Comparison of ENCODE assay signal across 13 cellular contexts in the genomic region with DNA sequence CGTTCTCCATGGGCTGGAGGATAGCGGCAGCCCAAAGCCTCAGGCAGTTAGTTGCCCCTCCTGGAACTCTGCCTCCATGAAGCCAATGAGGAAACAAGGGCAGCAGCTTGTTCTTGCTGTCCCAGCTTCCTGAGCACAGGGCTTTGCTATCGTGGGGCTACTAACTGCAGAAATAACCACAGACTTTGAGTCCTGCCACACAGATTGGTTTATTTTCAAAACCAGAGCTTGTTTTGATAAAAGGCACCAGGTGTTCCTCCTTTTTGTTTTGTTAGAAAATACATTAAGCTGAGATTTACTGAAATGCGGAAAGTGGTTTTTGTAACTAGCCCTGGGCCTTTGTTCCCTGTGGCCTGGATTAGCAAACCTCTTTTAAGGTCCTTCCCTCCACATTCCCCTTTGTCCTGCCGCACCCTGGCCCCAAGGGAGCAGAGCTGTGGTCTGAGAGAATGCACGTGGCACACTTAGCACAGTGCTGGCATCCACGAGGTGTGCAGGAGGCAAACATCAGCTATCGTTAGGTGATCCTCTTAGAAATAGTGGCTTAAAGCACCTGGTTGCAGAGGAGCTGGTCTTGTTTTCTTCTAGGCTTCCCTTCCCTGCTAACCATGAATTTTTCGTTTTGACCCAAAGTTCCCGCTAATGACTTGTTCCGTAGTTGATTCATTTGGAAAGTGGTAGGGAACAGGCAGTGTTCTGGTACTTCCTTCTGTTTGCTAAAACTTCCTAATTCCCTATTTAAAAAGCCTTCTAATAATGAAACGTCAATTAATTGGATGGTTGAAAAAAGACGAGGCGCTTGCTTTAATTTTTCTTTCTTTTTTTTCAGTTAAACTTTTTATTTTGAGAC. TPM values are rescaled to one million over a fixed set of nuclear protein-coding genes. Genes with fewer than 3 reads are reported as not detected.
DNase-seq lines count a peak whose midpoint lies in the region; ATAC-seq lines count a peak whose summit lies in the region.
"Had no signal": no experiment of that assay in that cellular context is flagged by ENCODE, and none has a peak within 500 bp of the region (broad histone marks: within the 10 kb centered on the region; RNA-seq: fewer than 3 reads in every experiment).

No MANE protein-coding gene starts in this region.

- DNase-seq in Right ventricle myocardium superior, result no peak
- DNase-seq in cardiac septum (ENCODE audit: low spot score), result no peak
- DNase-seq in SK-N-DZ (ENCODE audit: low spot score), result no peak
- no peak for DNase-seq in activated T-helper 2 cell treated with anti-CD3 and anti-CD28 coated beads, Interferon-gamma antibody, Interleukin-2, Interleukin-4, amounts not matched to agents 10 μg/mL and 5 μg/mL and 100 μg/mL, durations not matched to agents 14 hours and 24 hours and 36 hours (ENCODE audit: low spot score)
- no peak for DNase-seq in stimulated activated CD8-positive, alpha-beta memory T cell treated with anti-CD3 and anti-CD28 coated beads, Interleukin-4, amount 100 ng/mL, for 48 hours
- DNase-seq: activated CD8-positive, alpha-beta memory T cell treated with anti-CD3 and anti-CD28 coated beads, Interleukin-2, amount 10 ng/mL, durations not matched to agents 7 days and 5 days; effector CD8-positive, alpha-beta T cell; IMR-90; kidney glomerular epithelial cell had no signal

- peak overlapping the region; percentile 49 to 67 for H3K9ac ChIP-seq in mucosa of rectum (ENCODE audit: low read depth in 1 of 2, low read length in 2 of 2)

- peaks cover 25 to 53% of the 10 kb centered on the region in 2 donors for H3K4me1 ChIP-seq in mucosa of rectum (ENCODE audit: control insufficient read depth in 2 of 2, insufficient read depth in 2 of 2, low read length in 2 of 2)

- ATAC-seq in Right ventricle myocardium superior (ENCODE audit: poor library complexity) (peak; percentile 51), HG02642 (IDR thresholded peaks at IDR 0.05; ENCODE audit: poor library complexity, unreplicated experiment) (no peak)
- ATAC-seq: activated CD8-positive, alpha-beta memory T cell treated with anti-CD3 and anti-CD28 coated beads, Interleukin-2, amount 10 ng/mL, durations not matched to agents 7 days and 5 days had no signal

- no peak overlapping the region for H3K4me3 Mint-ChIP-seq in activated T-helper 2 cell treated with anti-CD3 and anti-CD28 coated beads, Interferon-gamma antibody, Interleukin-2, Interleukin-4, amounts not matched to agents 10 μg/mL and 5 μg/mL and 100 μg/mL, durations not matched to agents 14 hours and 24 hours and 36 hours (ENCODE audit: low read depth)
- H3K4me3 Mint-ChIP-seq: activated CD8-positive, alpha-beta memory T cell treated with anti-CD3 and anti-CD28 coated beads, Interleukin-2, amount 10 ng/mL, durations not matched to agents 7 days and 5 days had no signal

- H3K9me3 ChIP-seq in mucosa of rectum (ENCODE audit: control insufficient read depth in 2 of 2, low read length in 2 of 2), result no peaks in the 10 kb centered on the region
- H3K9me3 ChIP-seq: SJSA1 had no signal

- peaks cover 12% of the 10 kb centered on the region for H3K9me3 Mint-ChIP-seq in activated T-helper 2 cell treated with anti-CD3 and anti-CD28 coated beads, Interferon-gamma antibody, Interleukin-2, Interleukin-4, amounts not matched to agents 10 μg/mL and 5 μg/mL and 100 μg/mL, durations not matched to agents 14 hours and 24 hours and 36 hours

- H3K27ac Mint-ChIP-seq in activated T-helper 2 cell treated with anti-CD3 and anti-CD28 coated beads, Interferon-gamma antibody, Interleukin-2, Interleukin-4, amounts not matched to agents 10 μg/mL and 5 μg/mL and 100 μg/mL, durations not matched to agents 14 hours and 24 hours and 36 hours, result no peak overlapping the region

- H3K36me3 Mint-ChIP-seq in activated T-helper 2 cell treated with anti-CD3 and anti-CD28 coated beads, Interferon-gamma antibody, Interleukin-2, Interleukin-4, amounts not matched to agents 10 μg/mL and 5 μg/mL and 100 μg/mL, durations not matched to agents 14 hours and 24 hours and 36 hours (ENCODE audit: low read depth), result no peaks in the 10 kb centered on the region

- H3K27me3 Mint-ChIP-seq in activated T-helper 2 cell treated with anti-CD3 and anti-CD28 coated beads, Interferon-gamma antibody, Interleukin-2, Interleukin-4, amounts not matched to agents 10 μg/mL and 5 μg/mL and 100 μg/mL, durations not matched to agents 14 hours and 24 hours and 36 hours (ENCODE audit: low read depth), result peaks cover 36% of the 10 kb centered on the region
- H3K27me3 Mint-ChIP-seq: activated CD8-positive, alpha-beta memory T cell treated with anti-CD3 and anti-CD28 coated beads, Interleukin-2, amount 10 ng/mL, durations not matched to agents 7 days and 5 days had no signal

- no peaks in the 10 kb centered on the region for H3K4me1 Mint-ChIP-seq in activated T-helper 2 cell treated with anti-CD3 and anti-CD28 coated beads, Interferon-gamma antibody, Interleukin-2, Interleukin-4, amounts not matched to agents 10 μg/mL and 5 μg/mL and 100 μg/mL, durations not matched to agents 14 hours and 24 hours and 36 hours (ENCODE audit: low read depth)

- no peaks in the 10 kb centered on the region for H3K27me3 ChIP-seq in mucosa of rectum (ENCODE audit: control insufficient read depth in 2 of 2, insufficient read depth in 2 of 2, low read length in 2 of 2)
- H3K27me3 ChIP-seq: SJSA1 had no signal

- no peaks in the 10 kb centered on the region for H3K36me3 ChIP-seq in mucosa of rectum (ENCODE audit: control insufficient read depth in 2 of 2, insufficient read depth in 2 of 2, low read length in 2 of 2)

- intact Hi-C loops in Right ventricle myocardium superior (cut with DNase I) (no loop called here), cardiac septum (cut with DNase I) (no loop called here)
- intact Hi-C loops in activated T-helper 2 cell treated with anti-CD3 and anti-CD28 coated beads, Interferon-gamma antibody, Interleukin-2, Interleukin-4, amounts not matched to agents 10 μg/mL and 5 μg/mL and 100 μg/mL, durations not matched to agents 14 hours and 24 hours and 36 hours (cut with micrococcal nuclease), result no loop called here

- H3K4me3 ChIP-seq in mucosa of rectum (ENCODE audit: low read length in 2 of 2), result peak overlapping the region in 1 of 2 donors; percentile 20
- H3K4me3 ChIP-seq: SJSA1 had no signal

- H3K27ac ChIP-seq in cingulate gyrus (ENCODE audit: low read depth, low read length) (peak overlapping the region; percentile 83), mucosa of rectum (ENCODE audit: low read depth in 2 of 2, low read length in 2 of 2) (peak overlapping the region; percentile 85 to 91)
- H3K27ac ChIP-seq: SJSA1 had no signal

RNA-seq across cellular contexts. Expression of a gene that starts 21.5 kb away (rescaled TPM):
- total RNA-seq in Right ventricle myocardium superior (11.5 TPM), cardiac septum (7.2 TPM)
- polyA plus RNA-seq in SK-N-DZ (2014; cell fraction: cytosol; rRNA removed), result 27.9 and 35.7 TPM in 2 replicates
- polyA plus RNA-seq in SK-N-DZ (2014; cell fraction: nucleus; rRNA removed), result 10.9 and 12.2 TPM in 2 replicates
- 0.23 and 0.50 TPM in 2 replicates for total RNA-seq in activated T-helper 2 cell treated with anti-CD3 and anti-CD28 coated beads, Interferon-gamma antibody, Interleukin-2, Interleukin-4, amounts not matched to agents 10 μg/mL and 5 μg/mL and 100 μg/mL, durations not matched to agents 14 hours and 24 hours and 36 hours
